Comparison of ENCODE assay signal across 21 cellular contexts in the genomic region with DNA sequence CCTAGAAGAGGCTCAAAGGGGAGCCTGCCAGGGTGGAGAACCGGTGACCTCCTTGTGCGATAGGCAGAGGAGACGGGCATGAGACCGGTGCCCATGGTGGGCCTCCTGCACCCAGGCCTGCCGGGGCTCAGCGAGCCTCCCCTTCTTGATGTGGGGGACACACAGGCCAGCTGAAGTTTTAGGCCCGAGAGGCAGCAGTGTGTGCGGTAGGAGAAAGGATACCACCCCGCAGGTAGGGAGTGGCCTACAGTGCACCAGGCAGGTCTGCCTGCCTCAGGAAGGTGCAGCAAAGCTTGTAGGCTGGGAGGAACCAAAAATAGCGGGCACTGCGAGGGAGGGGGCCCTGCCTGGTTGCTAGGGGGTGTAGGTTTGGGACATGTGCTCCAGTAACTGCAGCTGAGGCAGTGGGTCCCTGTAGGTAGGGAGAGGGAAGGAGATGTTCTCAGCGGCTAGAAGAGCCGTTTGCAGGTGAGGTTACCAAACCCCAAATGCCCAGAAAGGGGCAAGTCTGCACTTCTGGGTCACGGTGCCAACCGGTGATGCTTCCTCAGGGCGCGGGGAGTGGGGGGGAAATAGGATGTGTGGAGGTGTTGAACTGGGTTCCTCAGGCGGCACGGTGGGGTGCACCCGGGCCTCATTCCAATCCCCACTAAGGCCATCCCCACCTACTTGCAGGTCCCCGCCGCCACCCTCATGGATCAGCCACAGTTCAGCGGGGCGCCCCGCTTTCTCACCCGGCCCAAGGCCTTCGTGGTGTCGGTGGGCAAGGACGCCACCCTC. TPM values are rescaled to one million over a fixed set of nuclear protein-coding genes. Genes with fewer than 3 reads are reported as not detected.
DNase-seq lines count a peak whose midpoint lies in the region; ATAC-seq, FAIRE-seq and TF ChIP-seq lines count a peak whose summit lies in the region.
"Had no signal": no experiment of that assay in that cellular context is flagged by ENCODE, and none has a peak within 500 bp of the region (broad histone marks: within the 10 kb centered on the region; RNA-seq: fewer than 3 reads in every experiment).

No MANE protein-coding gene starts in this region.

- H3K27ac Mint-ChIP-seq in T-helper 1 cell treated with Interleukin-12 subunit alpha and Interleukin-12 subunit beta and Interleukin-4 antibody, amounts not matched to agents 30 μg/mL and 1 μg/mL, for 36 hours: no peak overlapping the region
- H3K27ac Mint-ChIP-seq in CD8-positive, alpha-beta memory T cell: peak overlapping the region in 5 of 8 donors; percentile 4 to 71 (median 30)
- no peak overlapping the region for H3K27ac Mint-ChIP-seq in activated T-helper 2 cell treated with anti-CD3 and anti-CD28 coated beads, Interferon-gamma antibody, Interleukin-2, Interleukin-4, amounts not matched to agents 10 μg/mL and 5 μg/mL and 100 μg/mL, durations not matched to agents 14 hours and 24 hours and 36 hours
- H3K27ac Mint-ChIP-seq in neural crest cell (ENCODE audit: unreplicated experiment): no peak overlapping the region

- H3K4me3 Mint-ChIP-seq in T-helper 1 cell treated with Interleukin-12 subunit alpha and Interleukin-12 subunit beta and Interleukin-4 antibody, amounts not matched to agents 30 μg/mL and 1 μg/mL, for 36 hours: peak overlapping the region; percentile 66
- H3K4me3 Mint-ChIP-seq in CD8-positive, alpha-beta memory T cell: peak overlapping the region; percentile 21 to 82 (median 51)
- H3K4me3 Mint-ChIP-seq in activated T-helper 2 cell treated with anti-CD3 and anti-CD28 coated beads, Interferon-gamma antibody, Interleukin-2, Interleukin-4, amounts not matched to agents 10 μg/mL and 5 μg/mL and 100 μg/mL, durations not matched to agents 14 hours and 24 hours and 36 hours (ENCODE audit: low read depth): peak overlapping the region; percentile 51
- peak overlapping the region; percentile 62 for H3K4me3 Mint-ChIP-seq in neural crest cell

- H3K4me3 ChIP-seq in CD8-positive, alpha-beta memory T cell (ENCODE audit: low read length): no peak overlapping the region
- no peak overlapping the region for H3K4me3 ChIP-seq in mucosa of descending colon
- H3K4me3 ChIP-seq: MG63 had no signal

- intact Hi-C loops in activated T-helper 2 cell treated with anti-CD3 and anti-CD28 coated beads, Interferon-gamma antibody, Interleukin-2, Interleukin-4, amounts not matched to agents 10 μg/mL and 5 μg/mL and 100 μg/mL, durations not matched to agents 14 hours and 24 hours and 36 hours (cut with micrococcal nuclease): no loop called here
- intact Hi-C loops in mucosa of descending colon (cut with DNase I, micrococcal nuclease): no loop called here

- ATAC-seq in GM21529 (IDR thresholded peaks at IDR 0.05; ENCODE audit: unreplicated experiment) (no peak), mucosa of descending colon (no peak)
- ATAC-seq: left colon, sciatic nerve had no signal

- no peaks in the 10 kb centered on the region for H3K4me1 ChIP-seq in CD8-positive, alpha-beta memory T cell (ENCODE audit: insufficient read depth, low read length)
- H3K4me1 ChIP-seq in mucosa of descending colon (ENCODE audit: low read depth): no peaks in the 10 kb centered on the region

- no peak for FAIRE-seq in D721Med (lab: Jason Lieb, UNC)
- FAIRE-seq: HTR-8/SVneo had no signal

- no peak overlapping the region for H3K27ac ChIP-seq in CD8-positive, alpha-beta memory T cell (ENCODE audit: low read depth, low read length)

- TF ChIP-seq CTCF in neural crest cell (conservative IDR thresholded peaks at IDR 0.05): no peak
- TF ChIP-seq CTCF in D721Med (IDR thresholded peaks at IDR 0.05; ENCODE audit: insufficient read depth, missing control alignments): no peak
- no peak for TF ChIP-seq CTCF in mucosa of descending colon (IDR thresholded peaks at IDR 0.05)

- H3K4me1 Mint-ChIP-seq in T-helper 1 cell treated with Interleukin-12 subunit alpha and Interleukin-12 subunit beta and Interleukin-4 antibody, amounts not matched to agents 30 μg/mL and 1 μg/mL, for 36 hours (ENCODE audit: low read depth): no peaks in the 10 kb centered on the region
- H3K4me1 Mint-ChIP-seq in CD8-positive, alpha-beta memory T cell: peaks cover 0 to 16% (median 7%) of the 10 kb centered on the region in 3 donors
- H3K4me1 Mint-ChIP-seq in activated T-helper 2 cell treated with anti-CD3 and anti-CD28 coated beads, Interferon-gamma antibody, Interleukin-2, Interleukin-4, amounts not matched to agents 10 μg/mL and 5 μg/mL and 100 μg/mL, durations not matched to agents 14 hours and 24 hours and 36 hours (ENCODE audit: low read depth): peaks cover 4% of the 10 kb centered on the region
- H3K4me1 Mint-ChIP-seq in neural crest cell: peaks cover 2% of the 10 kb centered on the region

- CTCF ChIA-PET in CD8-positive, alpha-beta memory T cell (lab: Charles Lee): interaction anchor here (1.3 to 1.4 kb wide), 2 partner anchors 12 to 80 kb away, joined by 4 to 6 read pairs; no protein-coding TSS in a partner anchor

- no peaks in the 10 kb centered on the region for H3K9me3 ChIP-seq in CD8-positive, alpha-beta memory T cell (ENCODE audit: low read length)
- H3K9me3 ChIP-seq in mucosa of descending colon: no peaks in the 10 kb centered on the region
- H3K9me3 ChIP-seq: MG63 had no signal

- H3K27me3 ChIP-seq in CD8-positive, alpha-beta memory T cell (ENCODE audit: insufficient read depth, low read length, poor library complexity, severe bottlenecking): no peaks in the 10 kb centered on the region
- H3K27me3 ChIP-seq: MG63 had no signal

- POLR2A ChIA-PET in CD8-positive, alpha-beta memory T cell (lab: Charles Lee): no interaction called here

- DNase-seq in T-helper 1 cell (no peak), neural crest cell (ENCODE audit: low read depth, low spot score) (no peak), D721Med (ENCODE audit: insufficient read length, low spot score) (no peak), mucosa of descending colon (no peak)
- no peak for DNase-seq in CD8-positive, alpha-beta memory T cell
- DNase-seq in activated T-helper 2 cell treated with anti-CD3 and anti-CD28 coated beads, Interferon-gamma antibody, Interleukin-2, Interleukin-4, amounts not matched to agents 10 μg/mL and 5 μg/mL and 100 μg/mL, durations not matched to agents 14 hours and 24 hours and 36 hours (ENCODE audit: low spot score): no peak
- DNase-seq: 8988T; activated gamma-delta T cell; C1 segment of cervical spinal cord; EL; HCEC 1CT; left colon; MG63; NCI-H187; SHP77 treated with DMSO at 0.1 percent for 48 hours; stimulated activated CD4-positive, alpha-beta T cell treated with anti-CD3 and anti-CD28 coated beads, Interleukin-2, amount 100 ng/mL, for 48 hours; stimulated activated CD8-positive, alpha-beta memory T cell treated with anti-CD3 and anti-CD28 coated beads, Interleukin-4, amount 100 ng/mL, for 48 hours had no signal

- H3K9me3 Mint-ChIP-seq in T-helper 1 cell treated with Interleukin-12 subunit alpha and Interleukin-12 subunit beta and Interleukin-4 antibody, amounts not matched to agents 30 μg/mL and 1 μg/mL, for 36 hours: no peaks in the 10 kb centered on the region
- H3K9me3 Mint-ChIP-seq in CD8-positive, alpha-beta memory T cell: no peaks in the 10 kb centered on the region
- no peaks in the 10 kb centered on the region for H3K9me3 Mint-ChIP-seq in activated T-helper 2 cell treated with anti-CD3 and anti-CD28 coated beads, Interferon-gamma antibody, Interleukin-2, Interleukin-4, amounts not matched to agents 10 μg/mL and 5 μg/mL and 100 μg/mL, durations not matched to agents 14 hours and 24 hours and 36 hours
- H3K9me3 Mint-ChIP-seq in neural crest cell: no peaks in the 10 kb centered on the region

- H3K36me3 ChIP-seq in CD8-positive, alpha-beta memory T cell (ENCODE audit: insufficient read depth, low read length): no peaks in the 10 kb centered on the region
- H3K36me3 ChIP-seq in mucosa of descending colon (ENCODE audit: low read depth): no peaks in the 10 kb centered on the region
- H3K36me3 ChIP-seq: MG63 had no signal

- no peaks in the 10 kb centered on the region for H3K36me3 Mint-ChIP-seq in T-helper 1 cell treated with Interleukin-12 subunit alpha and Interleukin-12 subunit beta and Interleukin-4 antibody, amounts not matched to agents 30 μg/mL and 1 μg/mL, for 36 hours (ENCODE audit: low read depth)
- peaks cover 0 to 5% (median 0%) of the 10 kb centered on the region in 3 donors for H3K36me3 Mint-ChIP-seq in CD8-positive, alpha-beta memory T cell
- H3K36me3 Mint-ChIP-seq in activated T-helper 2 cell treated with anti-CD3 and anti-CD28 coated beads, Interferon-gamma antibody, Interleukin-2, Interleukin-4, amounts not matched to agents 10 μg/mL and 5 μg/mL and 100 μg/mL, durations not matched to agents 14 hours and 24 hours and 36 hours (ENCODE audit: low read depth): no peaks in the 10 kb centered on the region
- H3K36me3 Mint-ChIP-seq in neural crest cell (ENCODE audit: low read depth): no peaks in the 10 kb centered on the region

- no peaks in the 10 kb centered on the region for H3K27me3 Mint-ChIP-seq in T-helper 1 cell treated with Interleukin-12 subunit alpha and Interleukin-12 subunit beta and Interleukin-4 antibody, amounts not matched to agents 30 μg/mL and 1 μg/mL, for 36 hours (ENCODE audit: low read depth)
- peaks cover 0 to 5% of the 10 kb centered on the region in 2 donors for H3K27me3 Mint-ChIP-seq in CD8-positive, alpha-beta memory T cell
- H3K27me3 Mint-ChIP-seq in activated T-helper 2 cell treated with anti-CD3 and anti-CD28 coated beads, Interferon-gamma antibody, Interleukin-2, Interleukin-4, amounts not matched to agents 10 μg/mL and 5 μg/mL and 100 μg/mL, durations not matched to agents 14 hours and 24 hours and 36 hours (ENCODE audit: low read depth): no peaks in the 10 kb centered on the region
- no peaks in the 10 kb centered on the region for H3K27me3 Mint-ChIP-seq in neural crest cell (ENCODE audit: low read depth)

RNA-seq across cellular contexts. Expression of gene OBSCN, which starts 3.4 kb away (rescaled TPM):
- 10 to 100 TPM; 10.9 to 13.6 TPM for total RNA-seq in CD8-positive, alpha-beta memory T cell
- polyA plus RNA-seq in CD8-positive, alpha-beta memory T cell: 3.0 TPM
- 22.1 and 25.4 TPM in 2 replicates for total RNA-seq in activated T-helper 2 cell treated with anti-CD3 and anti-CD28 coated beads, Interferon-gamma antibody, Interleukin-2, Interleukin-4, amounts not matched to agents 10 μg/mL and 5 μg/mL and 100 μg/mL, durations not matched to agents 14 hours and 24 hours and 36 hours
- total RNA-seq in neural crest cell: 40.1 and 46.5 TPM in 2 replicates
- total RNA-seq in mucosa of descending colon: 10 to 100 TPM in 1 of 3 donors, 1 to 10 TPM in 2; 4.2 to 30.9 (median 7.5) TPM

RNA-seq across cellular contexts. Expression of gene IBA57, which starts 45.7 kb away (rescaled TPM):
- 10 to 100 TPM; 12.6 to 13.6 TPM for total RNA-seq in CD8-positive, alpha-beta memory T cell
- polyA plus RNA-seq in CD8-positive, alpha-beta memory T cell: 5.4 TPM
- total RNA-seq in activated T-helper 2 cell treated with anti-CD3 and anti-CD28 coated beads, Interferon-gamma antibody, Interleukin-2, Interleukin-4, amounts not matched to agents 10 μg/mL and 5 μg/mL and 100 μg/mL, durations not matched to agents 14 hours and 24 hours and 36 hours: 7.6 and 7.9 TPM in 2 replicates
- total RNA-seq in neural crest cell (8.3 and 10.4 TPM in 2 replicates), mucosa of descending colon (10 to 100 TPM; 11.5 to 12.9 (median 11.8) TPM)

Comparison
In these comparisons a context has a peak if more than half of its experiments do, and no peak if none do; other contexts are left out.
1. H3K27ac Mint-ChIP-seq: peak in CD8-positive, alpha-beta memory T cell (5 of 8); none in T-helper 1 cell treated with Interleukin-12 subunit alpha and Interleukin-12 subunit beta and Interleukin-4 antibody, amounts not matched to agents 30 μg/mL and 1 μg/mL, for 36 hours (single experiment), activated T-helper 2 cell treated with anti-CD3 and anti-CD28 coated beads, Interferon-gamma antibody, Interleukin-2, Interleukin-4, amounts not matched to agents 10 μg/mL and 5 μg/mL and 100 μg/mL, durations not matched to agents 14 hours and 24 hours and 36 hours (single experiment) and neural crest cell (single experiment).
2. Peak in every context shown above with its lines, with median percentiles within 50 percentile points of each other: H3K4me3 Mint-ChIP-seq.